In the genomic region with DNA sequence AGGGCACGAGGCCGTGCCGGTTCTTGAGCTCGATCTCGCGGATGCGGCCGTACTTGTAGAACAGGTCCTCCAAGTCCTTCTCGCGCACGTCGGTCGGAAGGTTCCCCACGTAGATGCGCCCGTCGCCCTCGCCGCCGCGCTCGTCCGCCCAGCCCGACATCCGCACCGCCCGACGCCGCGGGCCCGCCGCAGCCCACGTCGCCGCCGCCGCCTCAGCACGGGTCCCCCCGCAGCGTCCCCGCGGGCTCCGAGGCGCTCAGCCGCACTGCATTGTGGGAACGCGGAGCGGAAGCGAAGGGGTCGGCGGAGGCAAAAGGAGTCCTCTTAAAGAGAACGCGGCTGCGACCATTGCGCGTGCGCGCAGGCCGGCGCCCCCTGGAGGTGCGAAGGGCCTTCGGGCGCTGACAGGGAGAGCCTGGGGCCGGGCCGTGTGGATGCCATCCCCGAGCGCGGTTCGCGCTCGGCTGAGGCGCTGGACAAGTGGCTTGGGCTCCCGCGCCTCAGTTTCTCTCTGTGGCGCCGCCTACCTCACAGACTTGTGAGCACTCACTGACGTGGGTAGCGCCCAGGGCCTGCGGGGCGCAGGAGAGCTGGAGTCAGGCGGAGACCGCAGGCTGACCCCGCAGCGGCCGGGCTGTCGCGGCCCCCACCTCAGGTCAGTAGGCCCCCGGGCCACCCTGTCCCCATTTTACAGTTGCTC, we compare ENCODE assay signal across 8 cellular contexts. TPM values are rescaled to one million over a fixed set of nuclear protein-coding genes. Genes with fewer than 3 reads are reported as not detected.
DNase-seq lines count a peak whose midpoint lies in the region; TF ChIP-seq lines count a peak whose summit lies in the region.

A gene with protein sequence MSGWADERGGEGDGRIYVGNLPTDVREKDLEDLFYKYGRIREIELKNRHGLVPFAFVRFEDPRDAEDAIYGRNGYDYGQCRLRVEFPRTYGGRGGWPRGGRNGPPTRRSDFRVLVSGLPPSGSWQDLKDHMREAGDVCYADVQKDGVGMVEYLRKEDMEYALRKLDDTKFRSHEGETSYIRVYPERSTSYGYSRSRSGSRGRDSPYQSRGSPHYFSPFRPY (minus strand): TSS at position 299 of the 700 bp plus-strand sequence. CDS start 139 bp downstream, at position 160.

- DNase-seq in ELR (ENCODE audit: low read depth) = peak; percentile 98
- DNase-seq in H7 = peak; percentile 99
- peak; percentile 95 for DNase-seq in activated effector memory CD4-positive, alpha-beta T cell treated with Interleukin-2 at 50 U/mL for 16 hours
- DNase-seq in fibroblast of the conjunctiva (ENCODE audit: low read depth) = peak; percentile 95
- DNase-seq in stomach = peak; percentile 96

- H3K9me2 ChIP-seq in Loucy (replicated peaks; ENCODE audit: low read depth, low read length) (no peaks in the 10 kb centered on the region), neural cell (ENCODE audit: insufficient read depth, low read length) (no peaks in the 10 kb centered on the region)

- H3K36me3 ChIP-seq in H7 (replicated peaks; ENCODE audit: control insufficient read depth, insufficient read depth, low read length) (peaks cover 13% of the 10 kb centered on the region), Loucy (ENCODE audit: insufficient read depth, low read length) (peaks cover 19% of the 10 kb centered on the region), neural cell (ENCODE audit: insufficient read depth, low read length) (peaks cover 10% of the 10 kb centered on the region), stomach (peaks cover 9 to 30% (median 25%) of the 10 kb centered on the region in 4 donors)

- intact Hi-C loops in stomach (cut with DNase I; ENCODE audit: low total_unique reads) = no loop called here

- no peaks in the 10 kb centered on the region for H3F3A ChIP-seq in Loucy (ENCODE audit: low read depth)
- peaks cover 7% of the 10 kb centered on the region for H3F3A ChIP-seq in neural cell (ENCODE audit: insufficient read depth, low read length, poor library complexity, severe bottlenecking)

- H3K4me3 ChIP-seq in H7 (ENCODE audit: insufficient read depth, low read depth, low read length) = peak within 1 kb of the TSS; percentile 99
- peak within 1 kb of the TSS; percentile 97 for H3K4me3 ChIP-seq in Loucy (ENCODE audit: low read length, poor library complexity, severe bottlenecking)
- H3K4me3 ChIP-seq in neural cell (ENCODE audit: low read length) = peak within 1 kb of the TSS; percentile 97
- peak within 1 kb of the TSS; percentile 80 to 98 (median 88) for H3K4me3 ChIP-seq in stomach

- TF ChIP-seq RAD21 in neural cell (conservative IDR thresholded peaks at IDR 0.05) = peak; percentile 65

- H3K9me3 ChIP-seq in Loucy (ENCODE audit: insufficient read depth, low read depth, low read length) (no peaks in the 10 kb centered on the region), neural cell (ENCODE audit: low read length) (no peaks in the 10 kb centered on the region), stomach (no peaks in the 10 kb centered on the region)

- peak; percentile 92 for TF ChIP-seq POLR2A in Raji (IDR thresholded peaks at IDR 0.05; ENCODE audit: insufficient read depth, low read depth, low read length)
- peak in 1 of 4 donors; percentile 21 for TF ChIP-seq POLR2A in stomach (IDR thresholded peaks at IDR 0.05)

- H3K9ac ChIP-seq in Loucy (ENCODE audit: low read depth, low read length, poor library complexity, severe bottlenecking) (peak within 1 kb of the TSS; percentile 81), neural cell (ENCODE audit: low read length) (peak within 1 kb of the TSS; percentile 95)

- 0 to 1% (median 1%) methylated on average over 6 to 88 of the region's 88 CpGs for WGBS in stomach, 5 donors

- peaks cover 72% of the 10 kb centered on the region for H3K79me2 ChIP-seq in Loucy (ENCODE audit: insufficient read depth, low read length)
- peaks cover 50% of the 10 kb centered on the region for H3K79me2 ChIP-seq in neural cell (replicated peaks; ENCODE audit: insufficient read depth, low read length)

- H3K4me1 ChIP-seq in Loucy (ENCODE audit: insufficient read depth, low read length, poor library complexity, severe bottlenecking) (peaks cover 65% of the 10 kb centered on the region), stomach (peaks cover 33 to 65% (median 47%) of the 10 kb centered on the region in 4 donors)

- H3K4me2 ChIP-seq in Loucy (ENCODE audit: low read depth, low read length, poor library complexity, severe bottlenecking) (peak within 1 kb of the TSS; percentile 97), neural cell (ENCODE audit: low read length) (peak within 1 kb of the TSS; percentile 91)

- peak within 1 kb of the TSS; percentile 97 for H2AFZ ChIP-seq in Loucy (ENCODE audit: low read length)
- H2AFZ ChIP-seq in neural cell (ENCODE audit: low read depth, low read length) = peak within 1 kb of the TSS; percentile 78

- peaks cover 48% of the 10 kb centered on the region for H4K20me1 ChIP-seq in Loucy (ENCODE audit: insufficient read depth, low read length, poor library complexity, severe bottlenecking)
- H4K20me1 ChIP-seq in neural cell (ENCODE audit: insufficient read depth) = peaks cover 8% of the 10 kb centered on the region

- TF ChIP-seq CTCF in Loucy (conservative IDR thresholded peaks at IDR 0.05; ENCODE audit: low read length) (peak; percentile 75), neural cell (IDR thresholded peaks at IDR 0.05; ENCODE audit: poor library complexity, severe bottlenecking) (peak; percentile 99), stomach (IDR thresholded peaks at IDR 0.05) (peak in 5 of 7 experiments; percentile 77 to 93 (median 87))

- no peaks in the 10 kb centered on the region for H3K27me3 ChIP-seq in H7 (ENCODE audit: control insufficient read depth, insufficient read depth, low read length)
- no peaks in the 10 kb centered on the region for H3K27me3 ChIP-seq in Loucy (ENCODE audit: insufficient read depth, low read length, poor library complexity, severe bottlenecking)
- no peaks in the 10 kb centered on the region for H3K27me3 ChIP-seq in neural cell (ENCODE audit: insufficient read depth, low read depth, low read length)
- H3K27me3 ChIP-seq in stomach = no peaks in the 10 kb centered on the region

- TF ChIP-seq EP300 in neural cell (conservative IDR thresholded peaks at IDR 0.05; ENCODE audit: poor library complexity, severe bottlenecking) (peak; percentile 77), stomach (IDR thresholded peaks at IDR 0.05) (no peak)

- H3K27ac ChIP-seq in neural cell (ENCODE audit: low read length) (peak within 1 kb of the TSS; percentile 95), stomach (peak within 1 kb of the TSS; percentile 94 to 97 (median 95))

TF ChIP-seq in neural cell, 6 proteins besides CTCF, POLR2A, EP300 and RAD21:
- TF ChIP-seq REST (IDR thresholded peaks at IDR 0.05; ENCODE audit: borderline replicate concordance) (peak; percentile 74), POLR2AphosphoS5 (IDR thresholded peaks at IDR 0.05) (peak; percentile 94), MXI1 (conservative IDR thresholded peaks at IDR 0.05; ENCODE audit: poor library complexity, severe bottlenecking) (peak; percentile 94), SMC3 (conservative IDR thresholded peaks at IDR 0.05; ENCODE audit: poor library complexity) (peak; percentile 76), EZH2 (IDR thresholded peaks at IDR 0.05; ENCODE audit: borderline replicate concordance, insufficient read depth, low read length, poor library complexity, severe bottlenecking) (no peak), TAF1 (IDR thresholded peaks at IDR 0.05; ENCODE audit: low read depth) (peak; percentile 87)

RNA-seq across cellular contexts. Expression of the gene that starts here (rescaled TPM):
- total RNA-seq in H7 (2014; rRNA removed; shearing (Covaris generic)) = 203 and 212 TPM in 2 replicates
- 263 and 289 TPM in 2 replicates for polyA plus RNA-seq in neural cell
- polyA minus RNA-seq in neural cell = 112 and 127 TPM in 2 replicates
- total RNA-seq in stomach = 100 to 1,000 TPM in 2 of 5 donors, 10 to 100 TPM in 3; 41.1 to 218 (median 92.3) TPM
- polyA plus RNA-seq in stomach = 100 to 1,000 TPM in 2 of 3 donors, 10 to 100 TPM in 1; 86.1 to 116 (median 112) TPM

Comparison
In these comparisons a context has a peak if more than half of its experiments do, and no peak if none do; other contexts are left out.
1. Peak in every context shown above with its lines: DNase-seq, H3K4me3 ChIP-seq and H3K27ac ChIP-seq.